ENCODE assay signal across 8 cellular contexts in genomic region chr3:46978985-46979944, GRCh38. TPM values are rescaled to one million over a fixed set of nuclear protein-coding genes. Genes with fewer than 3 reads are reported as not detected.
DNase-seq lines count a peak whose midpoint lies in the region; ATAC-seq, FAIRE-seq and TF ChIP-seq lines count a peak whose summit lies in the region.

Gene NBEAL2 (plus strand): TSS chr3:46979666. CDS start chr3:46979862, 196 bp downstream.

- ATAC-seq in GM18499 (IDR thresholded peaks at IDR 0.05; ENCODE audit: insufficient read depth, unreplicated experiment) (peak; percentile 56), HG02885 (IDR thresholded peaks at IDR 0.05; ENCODE audit: poor library complexity, unreplicated experiment) (peak; percentile 75), T-helper 17 cell (peak; percentile 83)

- H3K4me1 ChIP-seq in right atrium auricular region, result peaks cover 0 to 57% of the 10 kb centered on the region in 2 donors

- H3K36me3 ChIP-seq in right atrium auricular region, result no peaks in the 10 kb centered on the region

- H3K4me1 Mint-ChIP-seq in T-helper 17 cell, result peaks cover 44% of the 10 kb centered on the region

- H3K27me3 Mint-ChIP-seq in T-helper 17 cell, result no peaks in the 10 kb centered on the region

- H3K9me3 ChIP-seq in T-helper 17 cell (ENCODE audit: control insufficient read depth, low read length, poor library complexity, severe bottlenecking) (no peaks in the 10 kb centered on the region), right atrium auricular region (no peaks in the 10 kb centered on the region)

- peaks cover 4% of the 10 kb centered on the region for H3K36me3 Mint-ChIP-seq in T-helper 17 cell (ENCODE audit: low read depth)

- H3K27me3 ChIP-seq in right atrium auricular region, result no peaks in the 10 kb centered on the region

- peak within 1 kb of the TSS; percentile 92 for H3K4me3 Mint-ChIP-seq in T-helper 17 cell

- peak within 1 kb of the TSS; percentile 100 for H3K27ac Mint-ChIP-seq in T-helper 17 cell

- peak within 1 kb of the TSS; percentile 89 to 92 for H3K27ac ChIP-seq in right atrium auricular region

- DNase-seq in NCI-H187 (lab: John Stamatoyannopoulos, UW) (peak; percentile 2 to 39), T-helper 17 cell (peak; percentile 92 to 97 (median 95)), amygdala (lab: John Stamatoyannopoulos, UW) (peak in 52 of 56 donors; percentile 5 to 88 (median 58)), right atrium auricular region (ENCODE audit: low spot score) (peak; percentile 96), pulmonary artery endothelial cell (ENCODE audit: low read depth, low spot score) (peak; percentile 81), urothelium cell line (ENCODE audit: low spot score) (peak; percentile 96)

- no peak for TF ChIP-seq CTCF in right atrium auricular region (IDR thresholded peaks at IDR 0.05)

- FAIRE-seq in urothelium cell line (lab: Jason Lieb, UNC), result no peak

- peak within 1 kb of the TSS; percentile 59 to 60 for H3K4me3 ChIP-seq in right atrium auricular region

RNA-seq across cellular contexts. Expression of gene NBEAL2, which starts in this region (rescaled TPM):
- total RNA-seq in T-helper 17 cell (100 to 1,000 TPM; 285 to 303 TPM), right atrium auricular region (10 to 100 TPM in 1 of 2 donors, 1 to 10 TPM in 1; 7.5 to 15.3 TPM), pulmonary artery endothelial cell (24.3 and 36.9 TPM in 2 replicates)

Comparison
In these comparisons a context has a peak if more than half of its experiments do, and no peak if none do; other contexts are left out.
1. Peak in every context shown above with its lines: DNase-seq, ATAC-seq, H3K4me3 ChIP-seq and H3K27ac ChIP-seq.
2. DNase-seq: peak in every context shown above with its lines; median percentile 96 in right atrium auricular region; 96 in urothelium cell line; 95 in T-helper 17 cell; 81 in pulmonary artery endothelial cell; 58 in amygdala; 20 in NCI-H187.